16 cellular contexts compared by ENCODE assay signal in the genomic region with DNA sequence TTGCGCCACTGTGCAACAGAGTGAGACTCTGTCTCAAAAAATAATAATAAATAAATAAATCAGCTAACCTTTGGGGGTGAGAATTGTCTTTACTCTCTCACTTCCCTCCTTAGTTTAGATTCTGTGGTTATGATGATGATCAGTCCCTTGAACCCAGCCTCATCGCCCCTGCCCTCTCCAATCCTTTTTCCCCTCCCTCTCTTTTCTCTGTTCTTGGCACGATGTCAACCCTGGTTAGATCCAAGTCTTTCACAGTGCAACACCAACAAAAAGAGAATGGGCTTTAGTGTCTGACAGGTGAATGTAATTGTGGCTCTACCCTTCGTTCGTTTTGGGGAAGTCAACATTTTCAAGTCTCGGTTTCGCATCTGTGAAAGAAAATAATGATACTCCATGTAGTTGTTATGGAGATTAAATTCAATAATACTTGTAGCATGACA. TPM values are rescaled to one million over a fixed set of nuclear protein-coding genes. Genes with fewer than 3 reads are reported as not detected.
DNase-seq lines count a peak whose midpoint lies in the region; ATAC-seq and TF ChIP-seq lines count a peak whose summit lies in the region.
"Had no signal": no experiment of that assay in that cellular context is flagged by ENCODE, and none has a peak within 500 bp of the region (broad histone marks: within the 10 kb centered on the region; RNA-seq: fewer than 3 reads in every experiment).

No MANE protein-coding gene starts in this region.

- no peak for TF ChIP-seq CTCF in ascending aorta (IDR thresholded peaks at IDR 0.05)
- TF ChIP-seq CTCF in CD8-positive, alpha-beta T cell (IDR thresholded peaks at IDR 0.05), result no peak

- no peak for DNase-seq in ascending aorta (ENCODE audit: low spot score in 2 of 2)
- DNase-seq in NCI-H446 treated with DMSO at 0.1 percent for 48 hours (lab: John Stamatoyannopoulos, UW), result no peak
- DNase-seq in activated naive CD8-positive, alpha-beta T cell treated with anti-CD3 and anti-CD28 coated beads for 36 hours, result no peak
- DNase-seq in CD8-positive, alpha-beta T cell, result no peak
- no peak for DNase-seq in stimulated activated effector memory CD8-positive, alpha-beta T cell treated with anti-CD3 and anti-CD28 coated beads, Interleukin-12 subunit alpha, Interleukin-12 subunit beta, amount 100 ng/mL, for 72 hours (ENCODE audit: low spot score in 2 of 2)
- DNase-seq: anterior cingulate cortex; foreskin melanocyte; kidney glomerular epithelial cell; NCI-H1105; NCI-H526; Right ventricle myocardium superior; stimulated activated CD4-positive, alpha-beta T cell treated with anti-CD3 and anti-CD28 coated beads, Interleukin-4, amount 100 ng/mL, for 24 hours; stimulated activated naive CD8-positive, alpha-beta T cell treated with anti-CD3 and anti-CD28 coated beads, Interleukin-15, amount 100 ng/mL, for 72 hours had no signal

- H3K27me3 Mint-ChIP-seq in activated naive CD8-positive, alpha-beta T cell treated with anti-CD3 and anti-CD28 coated beads for 36 hours, result peaks cover 13% of the 10 kb centered on the region
- peaks cover 7% of the 10 kb centered on the region for H3K27me3 Mint-ChIP-seq in CD8-positive, alpha-beta T cell (ENCODE audit: low read depth)

- peaks cover 13 to 35% of the 10 kb centered on the region in 2 donors for H3K4me1 ChIP-seq in ascending aorta
- no peaks in the 10 kb centered on the region for H3K4me1 ChIP-seq in CD8-positive, alpha-beta T cell (ENCODE audit: insufficient read depth, low read length)

- no peaks in the 10 kb centered on the region for H3K36me3 ChIP-seq in ascending aorta
- no peaks in the 10 kb centered on the region for H3K36me3 ChIP-seq in CD8-positive, alpha-beta T cell (ENCODE audit: insufficient read depth, low read length)

- peaks cover 5% of the 10 kb centered on the region for H3K9me3 Mint-ChIP-seq in activated naive CD8-positive, alpha-beta T cell treated with anti-CD3 and anti-CD28 coated beads for 36 hours
- H3K9me3 Mint-ChIP-seq in CD8-positive, alpha-beta T cell, result peaks cover 8% of the 10 kb centered on the region
- no peaks in the 10 kb centered on the region for H3K9me3 Mint-ChIP-seq in stimulated activated effector memory CD8-positive, alpha-beta T cell treated with anti-CD3 and anti-CD28 coated beads, Interleukin-12 subunit alpha, Interleukin-12 subunit beta, amount 100 ng/mL, for 72 hours

- H3K4me3 ChIP-seq in ascending aorta, result no peak overlapping the region
- no peak overlapping the region for H3K4me3 ChIP-seq in CD8-positive, alpha-beta T cell (ENCODE audit: low read depth, low read length)

- H3K27ac ChIP-seq in ascending aorta, result peak overlapping the region; percentile 71 to 90
- H3K27ac ChIP-seq in CD8-positive, alpha-beta T cell (ENCODE audit: low read depth, low read length), result no peak overlapping the region

- POLR2A ChIA-PET in CD8-positive, alpha-beta T cell (lab: Charles Lee), result no interaction called here

- ATAC-seq in GM18511 (IDR thresholded peaks at IDR 0.05; ENCODE audit: unreplicated experiment) (peak; percentile 83), GM21423 (IDR thresholded peaks at IDR 0.05; ENCODE audit: unreplicated experiment) (peak; percentile 64), HG03280 (IDR thresholded peaks at IDR 0.05; ENCODE audit: unreplicated experiment) (peak; percentile 79)
- ATAC-seq in CD8-positive, alpha-beta T cell, result no peak
- ATAC-seq in stimulated activated effector memory CD8-positive, alpha-beta T cell treated with anti-CD3 and anti-CD28 coated beads, Interleukin-12 subunit alpha, Interleukin-12 subunit beta, amount 100 ng/mL, for 72 hours, result no peak
- ATAC-seq: stimulated activated naive CD8-positive, alpha-beta T cell treated with anti-CD3 and anti-CD28 coated beads, Interleukin-15, amount 100 ng/mL, for 72 hours had no signal

- H3K36me3 Mint-ChIP-seq in activated naive CD8-positive, alpha-beta T cell treated with anti-CD3 and anti-CD28 coated beads for 36 hours, result no peaks in the 10 kb centered on the region
- no peaks in the 10 kb centered on the region for H3K36me3 Mint-ChIP-seq in CD8-positive, alpha-beta T cell
- H3K36me3 Mint-ChIP-seq in stimulated activated effector memory CD8-positive, alpha-beta T cell treated with anti-CD3 and anti-CD28 coated beads, Interleukin-12 subunit alpha, Interleukin-12 subunit beta, amount 100 ng/mL, for 72 hours, result no peaks in the 10 kb centered on the region

- H3K27me3 ChIP-seq in ascending aorta, result no peaks in the 10 kb centered on the region
- H3K27me3 ChIP-seq in CD8-positive, alpha-beta T cell (ENCODE audit: insufficient read depth, low read length), result no peaks in the 10 kb centered on the region

- no peaks in the 10 kb centered on the region for H3K9me3 ChIP-seq in ascending aorta
- no peaks in the 10 kb centered on the region for H3K9me3 ChIP-seq in CD8-positive, alpha-beta T cell (ENCODE audit: low read length)

- H3K4me1 Mint-ChIP-seq in activated naive CD8-positive, alpha-beta T cell treated with anti-CD3 and anti-CD28 coated beads for 36 hours, result no peaks in the 10 kb centered on the region
- H3K4me1 Mint-ChIP-seq in CD8-positive, alpha-beta T cell (ENCODE audit: low read depth), result no peaks in the 10 kb centered on the region
- no peaks in the 10 kb centered on the region for H3K4me1 Mint-ChIP-seq in stimulated activated effector memory CD8-positive, alpha-beta T cell treated with anti-CD3 and anti-CD28 coated beads, Interleukin-12 subunit alpha, Interleukin-12 subunit beta, amount 100 ng/mL, for 72 hours
- H3K4me1 Mint-ChIP-seq: stimulated activated naive CD8-positive, alpha-beta T cell treated with anti-CD3 and anti-CD28 coated beads, Interleukin-15, amount 100 ng/mL, for 72 hours had no signal

- intact Hi-C loops in ascending aorta (cut with DNase I), result no loop called here
- intact Hi-C loops in CD8-positive, alpha-beta T cell (cut with DNase I, micrococcal nuclease), result no loop called here

- H3K27ac Mint-ChIP-seq in activated naive CD8-positive, alpha-beta T cell treated with anti-CD3 and anti-CD28 coated beads for 36 hours, result no peak overlapping the region
- no peak overlapping the region for H3K27ac Mint-ChIP-seq in CD8-positive, alpha-beta T cell
- no peak overlapping the region for H3K27ac Mint-ChIP-seq in stimulated activated effector memory CD8-positive, alpha-beta T cell treated with anti-CD3 and anti-CD28 coated beads, Interleukin-12 subunit alpha, Interleukin-12 subunit beta, amount 100 ng/mL, for 72 hours
- H3K27ac Mint-ChIP-seq: stimulated activated naive CD8-positive, alpha-beta T cell treated with anti-CD3 and anti-CD28 coated beads, Interleukin-15, amount 100 ng/mL, for 72 hours had no signal

- H3K4me3 Mint-ChIP-seq in activated naive CD8-positive, alpha-beta T cell treated with anti-CD3 and anti-CD28 coated beads for 36 hours, result no peak overlapping the region
- no peak overlapping the region for H3K4me3 Mint-ChIP-seq in CD8-positive, alpha-beta T cell
- no peak overlapping the region for H3K4me3 Mint-ChIP-seq in stimulated activated effector memory CD8-positive, alpha-beta T cell treated with anti-CD3 and anti-CD28 coated beads, Interleukin-12 subunit alpha, Interleukin-12 subunit beta, amount 100 ng/mL, for 72 hours
- H3K4me3 Mint-ChIP-seq: stimulated activated naive CD8-positive, alpha-beta T cell treated with anti-CD3 and anti-CD28 coated beads, Interleukin-15, amount 100 ng/mL, for 72 hours had no signal

- CTCF ChIA-PET in CD8-positive, alpha-beta T cell (lab: Charles Lee), result no interaction called here

RNA-seq across cellular contexts. Expression of gene NTN4, which starts 59.0 kb away (rescaled TPM):
- 63.9 TPM for total RNA-seq in ascending aorta
- total RNA-seq in activated naive CD8-positive, alpha-beta T cell treated with anti-CD3 and anti-CD28 coated beads for 36 hours, result not detected
- under 1 TPM; 0.14 to 0.47 TPM for total RNA-seq in CD8-positive, alpha-beta T cell

Comparison
In these comparisons a context has a peak if more than half of its experiments do, and no peak if none do; other contexts are left out.
1. ATAC-seq: peak in GM18511 (single experiment), GM21423 (single experiment) and HG03280 (single experiment); none in CD8-positive, alpha-beta T cell (single experiment) and stimulated activated effector memory CD8-positive, alpha-beta T cell treated with anti-CD3 and anti-CD28 coated beads, Interleukin-12 subunit alpha, Interleukin-12 subunit beta, amount 100 ng/mL, for 72 hours (single experiment).
2. RNA of gene NTN4, which starts 59.0 kb away (total RNA-seq): 63.9 TPM in ascending aorta (single experiment); 0.14 to 0.47 TPM in CD8-positive, alpha-beta T cell and not detected in activated naive CD8-positive, alpha-beta T cell treated with anti-CD3 and anti-CD28 coated beads for 36 hours; every median in the first group is over 10 times any median in the second.